2 cellular contexts compared by ENCODE assay signal in the genomic region with DNA sequence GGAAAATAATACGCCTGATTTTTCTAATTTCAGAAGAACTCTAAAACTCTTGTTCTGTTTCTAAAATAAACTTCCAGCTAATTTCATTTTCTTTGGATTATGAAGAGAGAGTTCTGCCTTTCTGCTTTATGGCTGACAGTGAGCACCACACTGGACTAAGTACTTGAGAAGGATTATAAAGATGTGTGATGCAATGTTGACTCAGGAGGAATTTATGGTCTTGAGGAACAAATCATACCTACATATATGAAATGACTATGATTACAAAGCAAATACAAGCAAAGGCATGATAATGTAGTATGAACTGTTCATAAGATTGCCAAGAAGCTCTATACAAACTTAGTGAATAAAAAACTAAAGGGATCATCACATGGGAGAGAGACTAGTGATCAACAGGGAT.
A peak's percentile ranks its signal among the peaks of the same experiment; 100 is the strongest.
TF ChIP-seq lines count a peak whose summit lies in the region.

No MANE protein-coding gene starts in this region.

TF ChIP-seq in HEK293, 187 proteins besides CTCF, POLR2A, EP300 and RAD21:
- no peak for TF ChIP-seq ZNF670 (tag by site-specific recombination; IDR thresholded peaks at IDR 0.05; ENCODE audit: low read depth)
- TF ChIP-seq, protein P1, sequence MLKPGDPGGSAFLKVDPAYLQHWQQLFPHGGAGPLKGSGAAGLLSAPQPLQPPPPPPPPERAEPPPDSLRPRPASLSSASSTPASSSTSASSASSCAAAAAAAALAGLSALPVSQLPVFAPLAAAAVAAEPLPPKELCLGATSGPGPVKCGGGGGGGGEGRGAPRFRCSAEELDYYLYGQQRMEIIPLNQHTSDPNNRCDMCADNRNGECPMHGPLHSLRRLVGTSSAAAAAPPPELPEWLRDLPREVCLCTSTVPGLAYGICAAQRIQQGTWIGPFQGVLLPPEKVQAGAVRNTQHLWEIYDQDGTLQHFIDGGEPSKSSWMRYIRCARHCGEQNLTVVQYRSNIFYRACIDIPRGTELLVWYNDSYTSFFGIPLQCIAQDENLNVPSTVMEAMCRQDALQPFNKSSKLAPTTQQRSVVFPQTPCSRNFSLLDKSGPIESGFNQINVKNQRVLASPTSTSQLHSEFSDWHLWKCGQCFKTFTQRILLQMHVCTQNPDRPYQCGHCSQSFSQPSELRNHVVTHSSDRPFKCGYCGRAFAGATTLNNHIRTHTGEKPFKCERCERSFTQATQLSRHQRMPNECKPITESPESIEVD (tag by site-specific recombination; IDR thresholded peaks at IDR 0.05), result peak; percentile 40

TF ChIP-seq in HepG2, 621 proteins besides CTCF, POLR2A, EP300 and RAD21:
- TF ChIP-seq NKX3-1 (CRISPR knock-in tag; IDR thresholded peaks at IDR 0.05), result no peak
- TF ChIP-seq, protein P2, sequence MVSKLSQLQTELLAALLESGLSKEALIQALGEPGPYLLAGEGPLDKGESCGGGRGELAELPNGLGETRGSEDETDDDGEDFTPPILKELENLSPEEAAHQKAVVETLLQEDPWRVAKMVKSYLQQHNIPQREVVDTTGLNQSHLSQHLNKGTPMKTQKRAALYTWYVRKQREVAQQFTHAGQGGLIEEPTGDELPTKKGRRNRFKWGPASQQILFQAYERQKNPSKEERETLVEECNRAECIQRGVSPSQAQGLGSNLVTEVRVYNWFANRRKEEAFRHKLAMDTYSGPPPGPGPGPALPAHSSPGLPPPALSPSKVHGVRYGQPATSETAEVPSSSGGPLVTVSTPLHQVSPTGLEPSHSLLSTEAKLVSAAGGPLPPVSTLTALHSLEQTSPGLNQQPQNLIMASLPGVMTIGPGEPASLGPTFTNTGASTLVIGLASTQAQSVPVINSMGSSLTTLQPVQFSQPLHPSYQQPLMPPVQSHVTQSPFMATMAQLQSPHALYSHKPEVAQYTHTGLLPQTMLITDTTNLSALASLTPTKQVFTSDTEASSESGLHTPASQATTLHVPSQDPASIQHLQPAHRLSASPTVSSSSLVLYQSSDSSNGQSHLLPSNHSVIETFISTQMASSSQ (IDR thresholded peaks at IDR 0.05; ENCODE audit: low read depth), result no peak
- TF ChIP-seq, protein P2 (CRISPR knock-in tag; IDR thresholded peaks at IDR 0.05; ENCODE audit: borderline replicate concordance), result no peak
- TF ChIP-seq GATAD2A (CRISPR knock-in tag; IDR thresholded peaks at IDR 0.05), result no peak
- TF ChIP-seq CBX5 (CRISPR knock-in tag; IDR thresholded peaks at IDR 0.05; ENCODE audit: borderline replicate concordance), result no peak
- TF ChIP-seq HDAC2 (CRISPR knock-in tag; IDR thresholded peaks at IDR 0.05), result no peak
- no peak for TF ChIP-seq NR3C1 (CRISPR knock-in tag; IDR thresholded peaks at IDR 0.05)
- TF ChIP-seq KDM5B (CRISPR knock-in tag; IDR thresholded peaks at IDR 0.05; ENCODE audit: borderline replicate concordance), result no peak
- TF ChIP-seq PITX1 (CRISPR knock-in tag; IDR thresholded peaks at IDR 0.05), result no peak
- TF ChIP-seq SNAI1 (CRISPR knock-in tag; IDR thresholded peaks at IDR 0.05; ENCODE audit: borderline replicate concordance), result no peak
- TF ChIP-seq, protein P3, sequence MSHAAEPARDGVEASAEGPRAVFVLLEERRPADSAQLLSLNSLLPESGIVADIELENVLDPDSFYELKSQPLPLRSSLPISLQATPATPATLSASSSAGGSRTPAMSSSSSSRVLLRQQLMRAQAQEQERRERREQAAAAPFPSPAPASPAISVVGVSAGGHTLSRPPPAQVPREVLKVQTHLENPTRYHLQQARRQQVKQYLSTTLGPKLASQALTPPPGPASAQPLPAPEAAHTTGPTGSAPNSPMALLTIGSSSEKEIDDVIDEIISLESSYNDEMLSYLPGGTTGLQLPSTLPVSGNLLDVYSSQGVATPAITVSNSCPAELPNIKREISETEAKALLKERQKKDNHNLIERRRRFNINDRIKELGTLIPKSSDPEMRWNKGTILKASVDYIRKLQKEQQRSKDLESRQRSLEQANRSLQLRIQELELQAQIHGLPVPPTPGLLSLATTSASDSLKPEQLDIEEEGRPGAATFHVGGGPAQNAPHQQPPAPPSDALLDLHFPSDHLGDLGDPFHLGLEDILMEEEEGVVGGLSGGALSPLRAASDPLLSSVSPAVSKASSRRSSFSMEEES (CRISPR knock-in tag; IDR thresholded peaks at IDR 0.05), result no peak
- TF ChIP-seq ATF7 (IDR thresholded peaks at IDR 0.05), result no peak
- TF ChIP-seq ATF7 (CRISPR knock-in tag; IDR thresholded peaks at IDR 0.05), result no peak
- no peak for TF ChIP-seq ZNF33A (CRISPR knock-in tag; IDR thresholded peaks at IDR 0.05; ENCODE audit: borderline replicate concordance)
- no peak for TF ChIP-seq HES4 (CRISPR knock-in tag; IDR thresholded peaks at IDR 0.05; ENCODE audit: borderline replicate concordance)
